2 cellular contexts compared by ENCODE assay signal in the genomic region with DNA sequence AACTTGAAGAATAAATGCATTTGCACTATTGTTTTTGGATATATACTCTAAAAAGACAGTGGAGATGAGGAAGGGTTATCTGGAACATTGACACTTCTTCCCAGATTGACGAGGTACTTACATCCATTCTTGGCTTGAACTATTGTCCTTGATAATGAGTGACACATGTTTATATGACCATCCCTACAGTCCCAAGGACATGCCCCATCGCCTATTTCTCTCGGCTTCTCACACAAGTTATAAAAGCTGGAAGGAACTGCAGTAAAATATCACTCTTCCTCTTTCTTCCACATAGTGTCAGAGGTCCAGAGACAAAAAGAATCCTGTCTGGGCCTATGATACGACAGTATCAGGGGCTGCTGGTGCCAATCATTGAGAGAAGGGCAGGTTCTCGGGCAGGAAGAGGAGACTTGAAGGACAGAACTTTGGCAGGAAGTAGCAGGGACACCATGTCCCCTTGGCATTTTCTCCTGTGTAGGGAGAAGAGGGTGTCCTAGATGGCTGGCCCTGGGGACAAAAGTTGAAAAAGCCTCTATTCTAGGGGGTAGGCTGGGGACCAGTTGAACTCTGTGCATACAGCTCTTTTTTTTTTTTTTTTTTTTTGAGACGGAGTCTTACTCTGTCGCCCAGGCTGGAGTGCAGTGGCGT.
TF ChIP-seq lines count a peak whose summit lies in the region.

No MANE protein-coding gene starts in this region.

TF ChIP-seq in IMR-90, 13 proteins besides CTCF, POLR2A, EP300 and RAD21:
- TF ChIP-seq RFX5 (IDR thresholded peaks at IDR 0.05; ENCODE audit: low read depth, low read length) (no peak), MXI1 (IDR thresholded peaks at IDR 0.05; ENCODE audit: borderline replicate concordance, low read depth, low read length) (no peak), SMC3 (IDR thresholded peaks at IDR 0.05; ENCODE audit: low read depth, low read length) (no peak), BHLHE40 (IDR thresholded peaks at IDR 0.05; ENCODE audit: low read depth, low read length) (no peak), MAFK (IDR thresholded peaks at IDR 0.05; ENCODE audit: low read depth, low read length) (no peak), NFE2L2 (IDR thresholded peaks at IDR 0.05; ENCODE audit: low read depth, low read length) (no peak), CHD1 (IDR thresholded peaks at IDR 0.05; ENCODE audit: low read depth, low read length) (no peak), RCOR1 (IDR thresholded peaks at IDR 0.05; ENCODE audit: insufficient replicate concordance, low read length) (no peak), CEBPB (IDR thresholded peaks at IDR 0.05; ENCODE audit: low read depth, low read length) (no peak), FOS (IDR thresholded peaks at IDR 0.05; ENCODE audit: low read depth, low read length) (no peak), MAZ (IDR thresholded peaks at IDR 0.05; ENCODE audit: borderline replicate concordance, low read depth, low read length) (no peak)
- TF ChIP-seq, protein P1, sequence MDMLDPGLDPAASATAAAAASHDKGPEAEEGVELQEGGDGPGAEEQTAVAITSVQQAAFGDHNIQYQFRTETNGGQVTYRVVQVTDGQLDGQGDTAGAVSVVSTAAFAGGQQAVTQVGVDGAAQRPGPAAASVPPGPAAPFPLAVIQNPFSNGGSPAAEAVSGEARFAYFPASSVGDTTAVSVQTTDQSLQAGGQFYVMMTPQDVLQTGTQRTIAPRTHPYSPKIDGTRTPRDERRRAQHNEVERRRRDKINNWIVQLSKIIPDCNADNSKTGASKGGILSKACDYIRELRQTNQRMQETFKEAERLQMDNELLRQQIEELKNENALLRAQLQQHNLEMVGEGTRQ (IDR thresholded peaks at IDR 0.05; ENCODE audit: low read depth, low read length), result no peak
- TF ChIP-seq, protein P2, sequence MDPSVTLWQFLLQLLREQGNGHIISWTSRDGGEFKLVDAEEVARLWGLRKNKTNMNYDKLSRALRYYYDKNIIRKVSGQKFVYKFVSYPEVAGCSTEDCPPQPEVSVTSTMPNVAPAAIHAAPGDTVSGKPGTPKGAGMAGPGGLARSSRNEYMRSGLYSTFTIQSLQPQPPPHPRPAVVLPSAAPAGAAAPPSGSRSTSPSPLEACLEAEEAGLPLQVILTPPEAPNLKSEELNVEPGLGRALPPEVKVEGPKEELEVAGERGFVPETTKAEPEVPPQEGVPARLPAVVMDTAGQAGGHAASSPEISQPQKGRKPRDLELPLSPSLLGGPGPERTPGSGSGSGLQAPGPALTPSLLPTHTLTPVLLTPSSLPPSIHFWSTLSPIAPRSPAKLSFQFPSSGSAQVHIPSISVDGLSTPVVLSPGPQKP (IDR thresholded peaks at IDR 0.05; ENCODE audit: borderline replicate concordance, low read depth, low read length), result no peak

TF ChIP-seq in endothelial cell of umbilical vein, 7 proteins besides CTCF, POLR2A, EP300 and RAD21:
- TF ChIP-seq FOS (IDR thresholded peaks at IDR 0.05; ENCODE audit: borderline replicate concordance, insufficient read depth, low read length), result peak; percentile 24
- no peak for TF ChIP-seq JUN (IDR thresholded peaks at IDR 0.05; ENCODE audit: borderline replicate concordance, insufficient read depth, insufficient read length, low read depth)
- no peak for TF ChIP-seq MYC (IDR thresholded peaks at IDR 0.05; ENCODE audit: low read depth, low read length)
- TF ChIP-seq POLR2AphosphoS5 (IDR thresholded peaks at IDR 0.05; ENCODE audit: insufficient read depth, low read depth, low read length), result no peak
- no peak for TF ChIP-seq GATA2 (IDR thresholded peaks at IDR 0.05; ENCODE audit: insufficient read depth, insufficient read length, low read depth, low read length)
- no peak for TF ChIP-seq EZH2 (IDR thresholded peaks at IDR 0.05; ENCODE audit: borderline replicate concordance, low read depth, low read length, severe bottlenecking)
